Comparison of ENCODE assay signal across 23 cellular contexts in the genomic region with DNA sequence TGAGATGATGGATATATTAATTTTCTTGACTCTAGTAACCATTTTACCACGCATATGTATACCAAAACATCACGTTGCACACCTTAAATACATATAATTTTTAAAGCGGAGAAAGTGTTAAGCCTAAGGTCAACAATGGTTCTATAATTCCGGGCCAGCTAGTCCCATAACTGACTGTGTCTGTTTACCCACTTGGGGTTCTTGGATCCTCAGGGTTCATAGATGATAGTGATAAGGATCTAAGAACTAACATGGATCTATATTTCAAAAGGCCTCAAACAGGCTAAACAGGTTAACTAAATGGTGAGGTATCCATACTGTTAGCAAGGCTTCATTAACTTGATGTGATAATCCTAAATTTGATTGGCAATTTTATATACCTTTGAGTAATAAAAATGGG.
"Had no signal": no experiment of that assay in that cellular context is flagged by ENCODE, and none has a peak within 500 bp of the region (broad histone marks: within the 10 kb centered on the region; RNA-seq: fewer than 3 reads in every experiment).

No MANE protein-coding gene starts in this region.

- H3K4me2 ChIP-seq: smooth muscle cell had no signal

- H3K27me3 ChIP-seq: adrenal gland, suprapubic skin, transverse colon had no signal

- H3K27ac ChIP-seq: adrenal gland, psoas muscle, suprapubic skin had no signal

- H3K4me1 ChIP-seq: adrenal gland had no signal

- DNase-seq: activated CD4-positive, alpha-beta T cell treated with anti-CD3 and anti-CD28 coated beads, Interleukin-2, amount 10 ng/mL, durations not matched to agents 24 days and 14 days; activated CD8-positive, alpha-beta T cell treated with anti-CD3 and anti-CD28 coated beads for 36 hours; activated naive CD4-positive, alpha-beta T cell treated with anti-CD3 and anti-CD28 coated beads, Interleukin-2, amount 10 ng/mL, durations not matched to agents 7 days and 5 days; activated T-cell treated with anti-CD3 and anti-CD28 coated beads, Interleukin-2, amount 50 U/mL, for 1 hour; adrenal gland; dermis blood vessel endothelial cell; effector memory CD4-positive, alpha-beta T cell; foreskin fibroblast; glutamatergic neuron; hypothalamus; islet precursor cell; naive B cell; psoas muscle; right cardiac atrium; stimulated activated CD4-positive, alpha-beta T cell treated with anti-CD3 and anti-CD28 coated beads, Interleukin-4, amount 100 ng/mL, for 1 hour; stimulated activated naive CD8-positive, alpha-beta T cell treated with anti-CD3 and anti-CD28 coated beads, Interleukin-15, amount 100 ng/mL, for 72 hours; T-cell; T-helper 9 cell; transverse colon had no signal

- H3K9me3 ChIP-seq: adrenal gland, psoas muscle, suprapubic skin, transverse colon had no signal

- ATAC-seq: activated CD8-positive, alpha-beta T cell treated with anti-CD3 and anti-CD28 coated beads for 36 hours; psoas muscle; right cardiac atrium; stimulated activated naive CD8-positive, alpha-beta T cell treated with anti-CD3 and anti-CD28 coated beads, Interleukin-15, amount 100 ng/mL, for 72 hours; T-cell had no signal

- H3K4me3 ChIP-seq: adrenal gland, psoas muscle, smooth muscle cell, suprapubic skin, transverse colon had no signal

- H3K36me3 ChIP-seq: adrenal gland, suprapubic skin had no signal

- FAIRE-seq: astrocyte, bronchial epithelial cell had no signal
